In the genomic region with DNA sequence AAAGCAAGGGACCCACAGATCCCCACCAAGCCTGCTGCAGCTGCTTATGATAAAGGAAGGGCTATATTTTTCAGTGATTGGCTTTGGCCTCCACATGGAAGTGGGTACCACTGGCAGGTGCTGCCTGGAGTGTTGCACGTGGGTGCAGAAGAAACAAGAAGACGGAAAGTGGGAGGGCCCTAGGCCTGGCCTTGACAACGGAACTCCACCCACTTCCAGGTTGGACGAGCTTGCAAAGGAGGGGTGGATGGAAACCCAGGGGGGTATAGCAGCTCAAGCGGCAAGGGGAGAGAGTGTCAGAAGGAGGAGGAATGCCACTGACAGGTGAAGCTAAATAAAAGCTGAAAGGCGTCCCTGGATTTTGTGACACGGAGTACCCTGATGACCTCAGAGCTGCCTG, we compare ENCODE assay signal across 2 cellular contexts.
TF ChIP-seq lines count a peak whose summit lies in the region.

No MANE protein-coding gene starts in this region.

TF ChIP-seq in Ishikawa, 13 proteins besides CTCF, POLR2A, EP300 and RAD21:
- TF ChIP-seq FOXM1 (IDR thresholded peaks at IDR 0.05; ENCODE audit: borderline replicate concordance, low read depth), result no peak
- TF ChIP-seq, protein P1, sequence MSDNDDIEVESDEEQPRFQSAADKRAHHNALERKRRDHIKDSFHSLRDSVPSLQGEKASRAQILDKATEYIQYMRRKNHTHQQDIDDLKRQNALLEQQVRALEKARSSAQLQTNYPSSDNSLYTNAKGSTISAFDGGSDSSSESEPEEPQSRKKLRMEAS (IDR thresholded peaks at IDR 0.05), result peak; percentile 64

TF ChIP-seq in K562, 482 proteins besides CTCF, POLR2A, EP300 and RAD21:
- TF ChIP-seq ESRRA (IDR thresholded peaks at IDR 0.05; ENCODE audit: borderline replicate concordance, low read depth) (0 out of 2 replicates have a peak, but pooled peaks have one; percentile 16), TEAD2 (tag; IDR thresholded peaks at IDR 0.05) (no peak)
- TF ChIP-seq, protein P2, sequence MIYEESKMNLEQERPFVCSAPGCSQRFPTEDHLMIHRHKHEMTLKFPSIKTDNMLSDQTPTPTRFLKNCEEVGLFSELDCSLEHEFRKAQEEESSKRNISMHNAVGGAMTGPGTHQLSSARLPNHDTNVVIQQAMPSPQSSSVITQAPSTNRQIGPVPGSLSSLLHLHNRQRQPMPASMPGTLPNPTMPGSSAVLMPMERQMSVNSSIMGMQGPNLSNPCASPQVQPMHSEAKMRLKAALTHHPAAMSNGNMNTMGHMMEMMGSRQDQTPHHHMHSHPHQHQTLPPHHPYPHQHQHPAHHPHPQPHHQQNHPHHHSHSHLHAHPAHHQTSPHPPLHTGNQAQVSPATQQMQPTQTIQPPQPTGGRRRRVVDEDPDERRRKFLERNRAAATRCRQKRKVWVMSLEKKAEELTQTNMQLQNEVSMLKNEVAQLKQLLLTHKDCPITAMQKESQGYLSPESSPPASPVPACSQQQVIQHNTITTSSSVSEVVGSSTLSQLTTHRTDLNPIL (CRISPR knock-in tag; IDR thresholded peaks at IDR 0.05), result no peak
